20 cellular contexts compared by ENCODE assay signal in the genomic region with DNA sequence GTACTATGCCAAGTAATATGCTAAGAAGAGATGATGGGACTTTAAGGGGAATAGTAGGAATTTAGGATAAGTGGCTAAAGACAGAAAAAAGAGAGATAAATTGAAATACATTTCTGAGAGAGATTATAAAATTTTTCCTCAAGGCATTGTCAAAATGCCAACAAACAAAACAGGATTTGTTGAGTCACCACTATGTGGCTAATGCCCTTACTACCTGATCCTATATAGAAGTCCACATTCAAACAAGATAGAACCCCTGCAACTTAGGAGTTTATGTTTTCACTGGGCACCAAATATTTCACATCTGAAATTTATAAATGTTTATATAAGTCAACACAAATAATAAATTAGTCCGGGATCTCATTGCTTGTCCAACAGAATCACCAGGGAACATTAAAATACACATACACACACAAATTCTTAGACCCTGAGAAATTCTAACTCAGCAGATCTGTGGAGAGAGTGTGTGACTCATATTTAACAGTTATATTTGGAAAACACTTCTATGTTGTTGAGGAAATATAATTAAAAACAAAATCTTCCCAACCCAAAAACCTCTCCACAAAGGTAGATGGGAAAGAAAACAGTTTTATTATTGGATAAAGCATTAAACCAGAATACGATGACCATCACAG.
"Had no signal": no experiment of that assay in that cellular context is flagged by ENCODE, and none has a peak within 500 bp of the region (broad histone marks: within the 10 kb centered on the region; RNA-seq: fewer than 3 reads in every experiment).

No MANE protein-coding gene starts in this region.

- H3K4me3 ChIP-seq: dorsolateral prefrontal cortex, skin epidermis, tibial nerve had no signal

- H3K27ac ChIP-seq: brain microvascular endothelial cell, dorsolateral prefrontal cortex, skin epidermis, tibial nerve had no signal

- DNase-seq: activated B cell treated with CpG ODN at 0.5 μM for 24 hours; activated CD4-positive, alpha-beta T cell treated with anti-CD3 and anti-CD28 coated beads for 48 hours; activated CD8-positive, alpha-beta T cell treated with anti-CD3 and anti-CD28 coated beads for 36 hours; activated effector memory CD4-positive, alpha-beta T cell treated with anti-CD3 and anti-CD28 coated beads, Interleukin-2, amount 50 U/mL, for 16 hours; activated T-cell treated with anti-CD3 and anti-CD28 coated beads, Interleukin-2, amount 50 U/mL, for 4 hours; amygdala; brain microvascular endothelial cell; dorsolateral prefrontal cortex; endodermal cell; glutamatergic neuron; nephron progenitor cell; occipital lobe; right cardiac atrium; stimulated activated CD4-positive, alpha-beta T cell treated with anti-CD3 and anti-CD28 coated beads, Interleukin-4, amount 100 ng/mL, for 24 hours; stimulated activated naive CD4-positive, alpha-beta T cell; substantia nigra had no signal

- H3K9me3 ChIP-seq: tibial nerve had no signal

- ATAC-seq: activated CD8-positive, alpha-beta T cell treated with anti-CD3 and anti-CD28 coated beads for 36 hours; activated naive CD4-positive, alpha-beta T cell treated with anti-CD3 and anti-CD28 coated beads, Interleukin-2, amount 50 U/mL, for 72 hours; activated T-cell treated with anti-CD3 and anti-CD28 coated beads, Interleukin-2, amount 50 U/mL, for 4 hours; esophagus mucosa; right cardiac atrium had no signal

- H3K36me3 ChIP-seq: brain microvascular endothelial cell, tibial nerve had no signal
